In the genomic region with DNA sequence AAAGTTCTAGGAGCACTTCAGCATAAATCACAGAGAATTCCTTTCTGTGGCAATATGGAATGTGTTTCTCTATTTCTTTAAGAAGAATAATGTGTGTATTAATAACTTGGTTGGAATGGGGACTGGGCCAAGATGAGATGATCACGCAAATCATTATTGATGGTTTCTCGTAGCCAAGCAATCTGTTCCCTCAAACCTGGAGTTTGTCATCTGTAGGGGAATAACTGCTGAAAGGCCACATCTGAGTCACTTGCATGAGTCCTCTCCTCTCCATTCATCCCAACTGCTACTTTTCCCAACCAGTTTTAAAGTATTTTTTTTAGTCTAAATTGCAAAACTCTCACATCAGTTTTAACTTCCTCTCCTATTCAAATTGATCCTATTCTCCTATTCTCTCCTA, we compare ENCODE assay signal across 26 cellular contexts.
DNase-seq lines count a peak whose midpoint lies in the region; ATAC-seq and TF ChIP-seq lines count a peak whose summit lies in the region.
"Had no signal": no experiment of that assay in that cellular context is flagged by ENCODE, and none has a peak within 500 bp of the region (broad histone marks: within the 10 kb centered on the region; RNA-seq: fewer than 3 reads in every experiment).

No MANE protein-coding gene starts in this region.

- TF ChIP-seq CTCF in SK-N-SH (IDR thresholded peaks at IDR 0.05) (no peak), fibroblast of mammary gland (conservative IDR thresholded peaks at IDR 0.05; ENCODE audit: control insufficient read depth, insufficient read depth, low read depth, low read length) (no peak), smooth muscle cell (IDR thresholded peaks at IDR 0.05; ENCODE audit: borderline replicate concordance, insufficient read depth, poor library complexity, severe bottlenecking) (no peak), Caco-2 (IDR thresholded peaks at IDR 0.05; ENCODE audit: insufficient read depth in 1 of 2, low read depth in 1 of 2, low read length in 1 of 2, severe bottlenecking in 1 of 2, unreplicated experiment in 1 of 2) (no peak), left lung (IDR thresholded peaks at IDR 0.05) (no peak)

- no peaks in the 10 kb centered on the region for H3K36me3 Mint-ChIP-seq in Caco-2 (ENCODE audit: insufficient read depth, unreplicated experiment)
- H3K36me3 Mint-ChIP-seq in stimulated activated memory B cell treated with anti-CD40 and anti-IgM and Interleukin-4, amounts not matched to agents 10 μg/mL and 1 μg/mL and 100 μg/mL, for 72 hours, result peaks cover 1% of the 10 kb centered on the region
- H3K36me3 Mint-ChIP-seq: brain; CD4-positive, alpha-beta memory T cell had no signal

- H3K27me3 ChIP-seq in SK-N-SH (ENCODE audit: insufficient read depth) (no peaks in the 10 kb centered on the region), smooth muscle cell (ENCODE audit: low read depth) (no peaks in the 10 kb centered on the region), Caco-2 (replicated peaks; ENCODE audit: control insufficient read depth, insufficient read depth, low read length) (no peaks in the 10 kb centered on the region), left lung (no peaks in the 10 kb centered on the region)
- H3K27me3 ChIP-seq: heart right ventricle, MG63, right atrium auricular region had no signal

- H3K9ac ChIP-seq in SK-N-SH (no peak overlapping the region), smooth muscle cell (ENCODE audit: low read depth) (no peak overlapping the region)
- H3K9ac ChIP-seq: parathyroid adenoma had no signal

- DNase-seq in GM03348 (ENCODE audit: low spot score) (peak; percentile 73), SK-N-SH (no peak), fibroblast of mammary gland (ENCODE audit: low read depth) (peak; percentile 98), smooth muscle cell (lab: John Stamatoyannopoulos, UW; ENCODE audit: unreplicated experiment) (no peak), Caco-2 (no peak), left lung (no peak)
- DNase-seq: activated CD4-positive, alpha-beta T cell treated with anti-CD3 and anti-CD28 coated beads for 4 hours; activated effector memory CD4-positive, alpha-beta T cell treated with Interleukin-2 at 50 U/mL for 16 hours; activated T-cell treated with anti-CD3 and anti-CD28 coated beads for 4 hours; AML-193; CD4-positive, alpha-beta memory T cell; foreskin melanocyte; H7; heart right ventricle; KBM-7; kidney glomerular epithelial cell; MG63; NCI-H2081; NCI-H345; stimulated activated CD4-positive, alpha-beta T cell treated with anti-CD3 and anti-CD28 coated beads, Interleukin-4, amount 100 ng/mL, for 1 hour; T-helper 2 cell had no signal

- H3K79me2 ChIP-seq in SK-N-SH (ENCODE audit: insufficient read depth) (no peaks in the 10 kb centered on the region), smooth muscle cell (ENCODE audit: low read depth) (no peaks in the 10 kb centered on the region)
- H3K79me2 ChIP-seq: parathyroid adenoma had no signal

- intact Hi-C loops in Caco-2 (cut with micrococcal nuclease; ENCODE audit: unreplicated experiment) (no loop called here), left lung (cut with DNase I) (no loop called here)

- WGBS in SK-N-SH (ENCODE audit: low lambda C conversion rate), result 18% methylated on average over 2 of the region's 2 CpGs
- WGBS in smooth muscle cell (ENCODE audit: low lambda C conversion rate), result 20% methylated on average over 2 of the region's 2 CpGs

- no peak overlapping the region for H3K4me3 Mint-ChIP-seq in Caco-2 (ENCODE audit: unreplicated experiment)
- H3K4me3 Mint-ChIP-seq in stimulated activated memory B cell treated with anti-CD40 and anti-IgM and Interleukin-4, amounts not matched to agents 10 μg/mL and 1 μg/mL and 100 μg/mL, for 72 hours, result no peak overlapping the region
- H3K4me3 Mint-ChIP-seq: brain; CD4-positive, alpha-beta memory T cell; neural crest cell had no signal

- POLR2A ChIA-PET in SK-N-SH (lab: Yijun Ruan, JAX) (no interaction called here), Caco-2 (lab: Charles Lee) (no interaction called here)

- TF ChIP-seq RAD21 in SK-N-SH (IDR thresholded peaks at IDR 0.05; ENCODE audit: low read length), result no peak

- peak overlapping the region in 1 of 2 experiments; percentile 53; a peak in 1 of 4 replicates for H3K27ac ChIP-seq in SK-N-SH (ENCODE audit: low read depth in 2 of 2, low read length in 1 of 2)
- H3K27ac ChIP-seq in smooth muscle cell (ENCODE audit: low read depth), result peak overlapping the region; percentile 20
- no peak overlapping the region for H3K27ac ChIP-seq in left lung
- H3K27ac ChIP-seq: heart right ventricle, parathyroid adenoma, right atrium auricular region had no signal

- CTCF ChIA-PET in SK-N-SH (lab: Yijun Ruan, JAX) (no interaction called here), Caco-2 (lab: Charles Lee) (no interaction called here)

- H3K4me2 ChIP-seq in SK-N-SH (no peak overlapping the region), smooth muscle cell (no peak overlapping the region)

- H3K9me2 ChIP-seq in SK-N-SH, result no peaks in the 10 kb centered on the region

- H2AFZ ChIP-seq in SK-N-SH (ENCODE audit: low read depth) (no peak overlapping the region), smooth muscle cell (ENCODE audit: low read depth) (no peak overlapping the region)
- H2AFZ ChIP-seq: parathyroid adenoma had no signal

- no peak overlapping the region for H3K27ac Mint-ChIP-seq in Caco-2 (ENCODE audit: unreplicated experiment)
- no peak overlapping the region for H3K27ac Mint-ChIP-seq in stimulated activated memory B cell treated with anti-CD40 and anti-IgM and Interleukin-4, amounts not matched to agents 10 μg/mL and 1 μg/mL and 100 μg/mL, for 72 hours
- H3K27ac Mint-ChIP-seq: brain; CD4-positive, alpha-beta memory T cell had no signal

- no peak for ATAC-seq in left lung
- ATAC-seq in stimulated activated memory B cell treated with anti-CD40 and anti-IgM and Interleukin-4, amounts not matched to agents 10 μg/mL and 1 μg/mL and 100 μg/mL, for 72 hours, result no peak

- no peaks in the 10 kb centered on the region for H4K20me1 ChIP-seq in SK-N-SH (ENCODE audit: insufficient read depth)
- no peaks in the 10 kb centered on the region for H4K20me1 ChIP-seq in smooth muscle cell (ENCODE audit: low read depth)

- H3K9me3 ChIP-seq in SK-N-SH (no peaks in the 10 kb centered on the region), smooth muscle cell (replicated peaks; ENCODE audit: low read depth) (no peaks in the 10 kb centered on the region), Caco-2 (no peaks in the 10 kb centered on the region), left lung (no peaks in the 10 kb centered on the region)

- H3K4me1 Mint-ChIP-seq in Caco-2 (ENCODE audit: low read depth, unreplicated experiment), result no peaks in the 10 kb centered on the region
- H3K4me1 Mint-ChIP-seq in stimulated activated memory B cell treated with anti-CD40 and anti-IgM and Interleukin-4, amounts not matched to agents 10 μg/mL and 1 μg/mL and 100 μg/mL, for 72 hours, result no peaks in the 10 kb centered on the region
- H3K4me1 Mint-ChIP-seq: brain; CD4-positive, alpha-beta memory T cell; neural crest cell had no signal

- H3K9me3 Mint-ChIP-seq in Caco-2 (ENCODE audit: unreplicated experiment), result no peaks in the 10 kb centered on the region
- H3K9me3 Mint-ChIP-seq in stimulated activated memory B cell treated with anti-CD40 and anti-IgM and Interleukin-4, amounts not matched to agents 10 μg/mL and 1 μg/mL and 100 μg/mL, for 72 hours, result peaks cover under 1% of the 10 kb centered on the region

- H3K4me1 ChIP-seq in SK-N-SH (ENCODE audit: control insufficient read depth in 1 of 2, insufficient read depth in 2 of 2, low read depth in 1 of 2, low read length in 1 of 2) (peaks cover 0 to 14% of the 10 kb centered on the region in 2 experiments; a peak in 2 of 4 replicates), smooth muscle cell (ENCODE audit: low read depth) (peaks cover 2% of the 10 kb centered on the region), Caco-2 (no peaks in the 10 kb centered on the region), left lung (no peaks in the 10 kb centered on the region)
- H3K4me1 ChIP-seq: parathyroid adenoma, right atrium auricular region had no signal

- no peaks in the 10 kb centered on the region for H3K36me3 ChIP-seq in SK-N-SH (replicated peaks in 1 of 2; ENCODE audit: control insufficient read depth in 1 of 2, insufficient read depth in 2 of 2, low read length in 1 of 2)
- H3K36me3 ChIP-seq in smooth muscle cell (ENCODE audit: low read depth), result no peaks in the 10 kb centered on the region
- no peaks in the 10 kb centered on the region for H3K36me3 ChIP-seq in Caco-2 (ENCODE audit: control insufficient read depth, insufficient read depth, low read length)
- H3K36me3 ChIP-seq in left lung, result no peaks in the 10 kb centered on the region
- H3K36me3 ChIP-seq: heart right ventricle, MG63, right atrium auricular region had no signal

- TF ChIP-seq EP300 in SK-N-SH (IDR thresholded peaks at IDR 0.05; ENCODE audit: borderline replicate concordance in 1 of 2, low read depth in 1 of 2, low read length in 1 of 2), result peak in 1 of 2 experiments; percentile 72; a peak in 1 of 4 replicates

- peaks cover 2% of the 10 kb centered on the region for H3K27me3 Mint-ChIP-seq in Caco-2 (ENCODE audit: insufficient read depth, unreplicated experiment)
- peaks cover 8% of the 10 kb centered on the region for H3K27me3 Mint-ChIP-seq in stimulated activated memory B cell treated with anti-CD40 and anti-IgM and Interleukin-4, amounts not matched to agents 10 μg/mL and 1 μg/mL and 100 μg/mL, for 72 hours
- H3K27me3 Mint-ChIP-seq: brain; CD4-positive, alpha-beta memory T cell had no signal

- BruUV-seq in Caco-2 (replicated peaks; lab: Mats Ljungman, UMichigan), result no TSS peak

- H3K4me3 ChIP-seq in SK-N-SH (ENCODE audit: low read depth in 2 of 2, low read length in 1 of 2) (no peak overlapping the region), fibroblast of mammary gland (ENCODE audit: control insufficient read depth, low read depth, low read length) (no peak overlapping the region), smooth muscle cell (no peak overlapping the region), Caco-2 (ENCODE audit: low read depth, low read length) (no peak overlapping the region), left lung (no peak overlapping the region)
- H3K4me3 ChIP-seq: heart right ventricle, MG63, right atrium auricular region had no signal

- no peaks in the 10 kb centered on the region for H3F3A ChIP-seq in SK-N-SH (replicated peaks; ENCODE audit: insufficient read depth)
- H3F3A ChIP-seq in smooth muscle cell (ENCODE audit: low read depth), result peaks cover 4% of the 10 kb centered on the region

TF ChIP-seq in SK-N-SH, 30 proteins besides CTCF, POLR2A, EP300 and RAD21 (continues in another document):
- TF ChIP-seq GABPA (IDR thresholded peaks at IDR 0.05; ENCODE audit: low read depth) (no peak), POLR2AphosphoS5 (IDR thresholded peaks at IDR 0.05; ENCODE audit: low read depth, low read length) (peak; percentile 84), RXRA (IDR thresholded peaks at IDR 0.05; ENCODE audit: borderline replicate concordance, low read depth) (peak; percentile 26; the same call in 1 of the 2 replicates), FOXM1 (IDR thresholded peaks at IDR 0.05; ENCODE audit: low read depth) (peak; percentile 60; the same call in 1 of the 2 replicates)

Comparison
In these comparisons a context has a peak if more than half of its experiments do, and no peak if none do; other contexts are left out.
1. DNase-seq: peak in GM03348 (single experiment) and fibroblast of mammary gland (single experiment); none in SK-N-SH (single experiment), smooth muscle cell (single experiment), Caco-2 (0 of 2) and left lung (0 of 2).